Comparison of ENCODE assay signal across 1 cellular context in the genomic region with DNA sequence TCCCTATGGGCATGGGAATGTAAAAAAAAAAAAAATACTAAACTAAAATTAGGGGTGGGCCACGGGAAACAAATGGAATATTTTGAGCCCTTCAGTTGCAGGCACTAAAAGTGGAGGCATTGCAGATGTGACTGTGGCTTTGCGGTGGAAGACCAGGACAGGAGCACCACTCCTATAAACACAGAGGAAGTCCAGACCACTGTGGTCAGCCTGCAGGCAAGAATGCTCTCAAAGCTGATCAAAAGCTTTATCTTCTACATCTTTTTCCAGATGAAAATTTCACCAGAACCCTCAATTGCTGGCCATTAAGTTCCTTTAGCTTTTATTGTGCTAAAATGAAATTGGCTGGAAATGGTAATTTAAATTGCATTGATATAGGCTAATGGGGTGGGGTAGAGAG.
TF ChIP-seq lines count a peak whose summit lies in the region.

No MANE protein-coding gene starts in this region.

TF ChIP-seq in HepG2, 621 proteins besides CTCF, POLR2A, EP300 and RAD21 (continued from another document):
- TF ChIP-seq, protein P1, sequence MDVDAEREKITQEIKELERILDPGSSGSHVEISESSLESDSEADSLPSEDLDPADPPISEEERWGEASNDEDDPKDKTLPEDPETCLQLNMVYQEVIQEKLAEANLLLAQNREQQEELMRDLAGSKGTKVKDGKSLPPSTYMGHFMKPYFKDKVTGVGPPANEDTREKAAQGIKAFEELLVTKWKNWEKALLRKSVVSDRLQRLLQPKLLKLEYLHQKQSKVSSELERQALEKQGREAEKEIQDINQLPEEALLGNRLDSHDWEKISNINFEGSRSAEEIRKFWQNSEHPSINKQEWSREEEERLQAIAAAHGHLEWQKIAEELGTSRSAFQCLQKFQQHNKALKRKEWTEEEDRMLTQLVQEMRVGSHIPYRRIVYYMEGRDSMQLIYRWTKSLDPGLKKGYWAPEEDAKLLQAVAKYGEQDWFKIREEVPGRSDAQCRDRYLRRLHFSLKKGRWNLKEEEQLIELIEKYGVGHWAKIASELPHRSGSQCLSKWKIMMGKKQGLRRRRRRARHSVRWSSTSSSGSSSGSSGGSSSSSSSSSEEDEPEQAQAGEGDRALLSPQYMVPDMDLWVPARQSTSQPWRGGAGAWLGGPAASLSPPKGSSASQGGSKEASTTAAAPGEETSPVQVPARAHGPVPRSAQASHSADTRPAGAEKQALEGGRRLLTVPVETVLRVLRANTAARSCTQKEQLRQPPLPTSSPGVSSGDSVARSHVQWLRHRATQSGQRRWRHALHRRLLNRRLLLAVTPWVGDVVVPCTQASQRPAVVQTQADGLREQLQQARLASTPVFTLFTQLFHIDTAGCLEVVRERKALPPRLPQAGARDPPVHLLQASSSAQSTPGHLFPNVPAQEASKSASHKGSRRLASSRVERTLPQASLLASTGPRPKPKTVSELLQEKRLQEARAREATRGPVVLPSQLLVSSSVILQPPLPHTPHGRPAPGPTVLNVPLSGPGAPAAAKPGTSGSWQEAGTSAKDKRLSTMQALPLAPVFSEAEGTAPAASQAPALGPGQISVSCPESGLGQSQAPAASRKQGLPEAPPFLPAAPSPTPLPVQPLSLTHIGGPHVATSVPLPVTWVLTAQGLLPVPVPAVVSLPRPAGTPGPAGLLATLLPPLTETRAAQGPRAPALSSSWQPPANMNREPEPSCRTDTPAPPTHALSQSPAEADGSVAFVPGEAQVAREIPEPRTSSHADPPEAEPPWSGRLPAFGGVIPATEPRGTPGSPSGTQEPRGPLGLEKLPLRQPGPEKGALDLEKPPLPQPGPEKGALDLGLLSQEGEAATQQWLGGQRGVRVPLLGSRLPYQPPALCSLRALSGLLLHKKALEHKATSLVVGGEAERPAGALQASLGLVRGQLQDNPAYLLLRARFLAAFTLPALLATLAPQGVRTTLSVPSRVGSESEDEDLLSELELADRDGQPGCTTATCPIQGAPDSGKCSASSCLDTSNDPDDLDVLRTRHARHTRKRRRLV (CRISPR knock-in tag; IDR thresholded peaks at IDR 0.05), result no peak
- TF ChIP-seq ZNF232 (CRISPR knock-in tag; IDR thresholded peaks at IDR 0.05; ENCODE audit: borderline replicate concordance), result no peak
- TF ChIP-seq, protein P2, sequence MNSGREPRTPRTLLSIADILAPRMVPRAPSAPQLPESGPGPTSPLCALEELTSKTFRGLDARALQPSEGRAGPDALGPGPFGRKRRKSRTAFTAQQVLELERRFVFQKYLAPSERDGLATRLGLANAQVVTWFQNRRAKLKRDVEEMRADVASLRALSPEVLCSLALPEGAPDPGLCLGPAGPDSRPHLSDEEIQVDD (CRISPR knock-in tag; IDR thresholded peaks at IDR 0.05; ENCODE audit: borderline replicate concordance), result no peak
- no peak for TF ChIP-seq ZNF468 (CRISPR knock-in tag; IDR thresholded peaks at IDR 0.05)
- TF ChIP-seq ZEB1 (IDR thresholded peaks at IDR 0.05; ENCODE audit: insufficient replicate concordance, low read depth), result no peak
- no peak for TF ChIP-seq HNF4A (CRISPR knock-in tag; IDR thresholded peaks at IDR 0.05)
- TF ChIP-seq ZNF33A (CRISPR knock-in tag; IDR thresholded peaks at IDR 0.05; ENCODE audit: borderline replicate concordance), result no peak
- TF ChIP-seq DNMT1 (CRISPR knock-in tag; IDR thresholded peaks at IDR 0.05), result no peak
- no peak for TF ChIP-seq ZNF883 (CRISPR knock-in tag; IDR thresholded peaks at IDR 0.05; ENCODE audit: not compliant biosample characterization)
